In genomic region chr12:106195638-106196037, GRCh38 we compare ENCODE assay signal across 8 cellular contexts. TPM values are rescaled to one million over a fixed set of nuclear protein-coding genes. Genes with fewer than 3 reads are reported as not detected.
A peak's percentile ranks its signal among the peaks of the same experiment; 100 is the strongest.
DNase-seq lines count a peak whose midpoint lies in the region; ATAC-seq and TF ChIP-seq lines count a peak whose summit lies in the region.

No MANE protein-coding gene starts in this region.

- H3K4me3 ChIP-seq in fibroblast of villous mesenchyme (ENCODE audit: low read depth, low read length): no peak overlapping the region
- H3K4me3 ChIP-seq in upper lobe of right lung: no peak overlapping the region

- no peaks in the 10 kb centered on the region for H3K9me3 ChIP-seq in upper lobe of right lung

- in situ Hi-C loops in GM13976 (cut with MboI; ENCODE audit: low sequenced_read_pairs, unreplicated experiment): no loop called here

- H3K36me3 ChIP-seq in upper lobe of right lung: no peaks in the 10 kb centered on the region

- no peak overlapping the region for H3K27ac Mint-ChIP-seq in activated T-helper 1 cell treated with anti-CD3 and anti-CD28 coated beads, Interleukin-12 subunit alpha, Interleukin-12 subunit beta, Interleukin-2, Interleukin-4 antibody, amounts not matched to agents 30 ng/mL and 10 ng/mL and 1 ng/mL, durations not matched to agents 14 hours and 24 hours and 36 hours

- H3K36me3 Mint-ChIP-seq in activated T-helper 1 cell treated with anti-CD3 and anti-CD28 coated beads, Interleukin-12 subunit alpha, Interleukin-12 subunit beta, Interleukin-2, Interleukin-4 antibody, amounts not matched to agents 30 ng/mL and 10 ng/mL and 1 ng/mL, durations not matched to agents 14 hours and 24 hours and 36 hours (ENCODE audit: low read depth): no peaks in the 10 kb centered on the region

- H3K4me1 Mint-ChIP-seq in activated T-helper 1 cell treated with anti-CD3 and anti-CD28 coated beads, Interleukin-12 subunit alpha, Interleukin-12 subunit beta, Interleukin-2, Interleukin-4 antibody, amounts not matched to agents 30 ng/mL and 10 ng/mL and 1 ng/mL, durations not matched to agents 14 hours and 24 hours and 36 hours (ENCODE audit: low read depth): no peaks in the 10 kb centered on the region

- H3K9me3 Mint-ChIP-seq in activated T-helper 1 cell treated with anti-CD3 and anti-CD28 coated beads, Interleukin-12 subunit alpha, Interleukin-12 subunit beta, Interleukin-2, Interleukin-4 antibody, amounts not matched to agents 30 ng/mL and 10 ng/mL and 1 ng/mL, durations not matched to agents 14 hours and 24 hours and 36 hours: no peaks in the 10 kb centered on the region

- intact Hi-C loops in upper lobe of right lung (cut with DNase I): no loop called here
- intact Hi-C loops in activated T-helper 1 cell treated with anti-CD3 and anti-CD28 coated beads, Interleukin-12 subunit alpha, Interleukin-12 subunit beta, Interleukin-2, Interleukin-4 antibody, amounts not matched to agents 30 ng/mL and 10 ng/mL and 1 ng/mL, durations not matched to agents 14 hours and 24 hours and 36 hours (cut with micrococcal nuclease): no loop called here

- peak; percentile 57 for ATAC-seq in upper lobe of right lung
- ATAC-seq in HG03039 (IDR thresholded peaks at IDR 0.05; ENCODE audit: unreplicated experiment): no peak

- peak; percentile 7 for DNase-seq in NCI-H2196 (lab: John Stamatoyannopoulos, UW; ENCODE audit: unreplicated experiment)
- DNase-seq in NCI-H2196 treated with DMSO at 0.1 percent for 48 hours (lab: John Stamatoyannopoulos, UW; ENCODE audit: unreplicated experiment): no peak
- DNase-seq in fibroblast of villous mesenchyme (ENCODE audit: low read depth): peak; percentile 71
- peak; percentile 86 for DNase-seq in myocyte (ENCODE audit: low read depth)
- DNase-seq in upper lobe of right lung: no peak
- DNase-seq in activated T-helper 1 cell treated with anti-CD3 and anti-CD28 coated beads, Interleukin-12 subunit alpha, Interleukin-12 subunit beta, Interleukin-2, Interleukin-4 antibody, amounts not matched to agents 30 ng/mL and 10 ng/mL and 1 ng/mL, durations not matched to agents 14 hours and 24 hours and 36 hours (ENCODE audit: low spot score): no peak
- DNase-seq in GM13976 (ENCODE audit: low spot score): no peak

- no peak overlapping the region for H3K27ac ChIP-seq in upper lobe of right lung

- H3K4me3 Mint-ChIP-seq in activated T-helper 1 cell treated with anti-CD3 and anti-CD28 coated beads, Interleukin-12 subunit alpha, Interleukin-12 subunit beta, Interleukin-2, Interleukin-4 antibody, amounts not matched to agents 30 ng/mL and 10 ng/mL and 1 ng/mL, durations not matched to agents 14 hours and 24 hours and 36 hours: no peak overlapping the region

- peaks cover 10% of the 10 kb centered on the region for H3K27me3 Mint-ChIP-seq in activated T-helper 1 cell treated with anti-CD3 and anti-CD28 coated beads, Interleukin-12 subunit alpha, Interleukin-12 subunit beta, Interleukin-2, Interleukin-4 antibody, amounts not matched to agents 30 ng/mL and 10 ng/mL and 1 ng/mL, durations not matched to agents 14 hours and 24 hours and 36 hours (ENCODE audit: insufficient read depth)

- no peaks in the 10 kb centered on the region for H3K27me3 ChIP-seq in upper lobe of right lung

- peaks cover 11% of the 10 kb centered on the region for H3K4me1 ChIP-seq in upper lobe of right lung

- TF ChIP-seq CTCF in fibroblast of villous mesenchyme (IDR thresholded peaks at IDR 0.05; ENCODE audit: insufficient read depth, low read depth, low read length): no peak
- TF ChIP-seq CTCF in upper lobe of right lung (IDR thresholded peaks at IDR 0.05): no peak
- TF ChIP-seq CTCF in GM13976 (IDR thresholded peaks at IDR 0.05; ENCODE audit: borderline replicate concordance, control extremely low read depth, extremely low read depth, insufficient read depth, missing control alignments): no peak

RNA-seq across cellular contexts. Expression of gene CKAP4, which starts 52.2 kb away (rescaled TPM):
- 253 and 310 TPM in 2 replicates for total RNA-seq in fibroblast of villous mesenchyme
- 76.2 and 86.8 TPM in 2 replicates for total RNA-seq in myocyte
- polyA plus RNA-seq in myocyte (2012): 185 TPM
- total RNA-seq in upper lobe of right lung: 40.3 TPM
- total RNA-seq in activated T-helper 1 cell treated with anti-CD3 and anti-CD28 coated beads, Interleukin-12 subunit alpha, Interleukin-12 subunit beta, Interleukin-2, Interleukin-4 antibody, amounts not matched to agents 30 ng/mL and 10 ng/mL and 1 ng/mL, durations not matched to agents 14 hours and 24 hours and 36 hours: 4.8 and 5.1 TPM in 2 replicates

RNA-seq across cellular contexts. Expression of gene NUAK1, which starts 56.9 kb away (rescaled TPM):
- 82.8 and 84.6 TPM in 2 replicates for total RNA-seq in fibroblast of villous mesenchyme
- total RNA-seq in myocyte: 40.7 and 66.7 TPM in 2 replicates
- 76.0 TPM for polyA plus RNA-seq in myocyte (2012)
- 40.8 TPM for total RNA-seq in upper lobe of right lung
- 0.05 TPM in 1 of 2 replicates, not detected in the other for total RNA-seq in activated T-helper 1 cell treated with anti-CD3 and anti-CD28 coated beads, Interleukin-12 subunit alpha, Interleukin-12 subunit beta, Interleukin-2, Interleukin-4 antibody, amounts not matched to agents 30 ng/mL and 10 ng/mL and 1 ng/mL, durations not matched to agents 14 hours and 24 hours and 36 hours

Comparison
In these comparisons a context has a peak if more than half of its experiments do, and no peak if none do; other contexts are left out.
1. DNase-seq: peak in NCI-H2196 (single experiment), fibroblast of villous mesenchyme (single experiment) and myocyte (single experiment); none in NCI-H2196 treated with DMSO at 0.1 percent for 48 hours (single experiment), upper lobe of right lung (single experiment), activated T-helper 1 cell treated with anti-CD3 and anti-CD28 coated beads, Interleukin-12 subunit alpha, Interleukin-12 subunit beta, Interleukin-2, Interleukin-4 antibody, amounts not matched to agents 30 ng/mL and 10 ng/mL and 1 ng/mL, durations not matched to agents 14 hours and 24 hours and 36 hours (single experiment) and GM13976 (single experiment).
2. RNA of gene NUAK1, which starts 56.9 kb away (total RNA-seq): 82.8 to 84.6 TPM in fibroblast of villous mesenchyme, 40.8 TPM in upper lobe of right lung (single experiment) and 40.7 to 66.7 TPM in myocyte; 0.05 TPM in activated T-helper 1 cell treated with anti-CD3 and anti-CD28 coated beads, Interleukin-12 subunit alpha, Interleukin-12 subunit beta, Interleukin-2, Interleukin-4 antibody, amounts not matched to agents 30 ng/mL and 10 ng/mL and 1 ng/mL, durations not matched to agents 14 hours and 24 hours and 36 hours; every median in the first group is over 10 times any median in the second.